In genomic region chr1:156859523-156860112, GRCh38 we compare ENCODE assay signal across 8 cellular contexts. TPM values are rescaled to one million over a fixed set of nuclear protein-coding genes. Genes with fewer than 3 reads are reported as not detected.
DNase-seq lines count a peak whose midpoint lies in the region; ATAC-seq and TF ChIP-seq lines count a peak whose summit lies in the region.

No MANE protein-coding gene starts in this region.

- peaks cover 93% of the 10 kb centered on the region for H3K27me3 ChIP-seq in HUES64 (ENCODE audit: insufficient read depth, low read length)

- H3K4me3 ChIP-seq in HUES64 (ENCODE audit: low read length): peak overlapping the region; percentile 56
- peak overlapping the region; percentile 55 for H3K4me3 ChIP-seq in iPS-18c (ENCODE audit: insufficient read depth, low read depth, low read length)

- TF ChIP-seq CTCF in Calu3 (IDR thresholded peaks at IDR 0.05; ENCODE audit: unreplicated experiment): no peak

- H3K36me3 ChIP-seq in HUES64 (ENCODE audit: insufficient read depth, low read length): no peaks in the 10 kb centered on the region

- no peak for ATAC-seq in activated naive CD8-positive, alpha-beta T cell treated with anti-CD3 and anti-CD28 coated beads, Interleukin-2, amount 50 U/mL, for 24 hours
- ATAC-seq in stimulated activated naive B cell treated with anti-CD40 and anti-IgM and Interleukin-4, amounts not matched to agents 10 μg/mL and 1 μg/mL and 100 μg/mL, for 72 hours (replicated peaks): peak; percentile 14 to 44
- ATAC-seq in GM21515 (IDR thresholded peaks at IDR 0.05; ENCODE audit: unreplicated experiment) (no peak), GM18867 (IDR thresholded peaks at IDR 0.05; ENCODE audit: unreplicated experiment) (no peak)

- peaks cover 5% of the 10 kb centered on the region; the same call in 1 of the 2 replicates for H3K4me1 ChIP-seq in HUES64 (ENCODE audit: insufficient read depth, low read length)

- H3K9me3 Mint-ChIP-seq in Calu3 (ENCODE audit: low read depth, unreplicated experiment): no peaks in the 10 kb centered on the region
- H3K9me3 Mint-ChIP-seq in activated naive CD8-positive, alpha-beta T cell treated with anti-CD3 and anti-CD28 coated beads, Interleukin-2, amount 50 U/mL, for 24 hours: no peaks in the 10 kb centered on the region
- no peaks in the 10 kb centered on the region for H3K9me3 Mint-ChIP-seq in stimulated activated naive B cell treated with anti-CD40 and anti-IgM and Interleukin-4, amounts not matched to agents 10 μg/mL and 1 μg/mL and 100 μg/mL, for 72 hours

- H3K9ac ChIP-seq in HUES64 (ENCODE audit: low read depth, low read length): no peak overlapping the region; the same call in 1 of the 2 replicates

- no peaks in the 10 kb centered on the region for H3K36me3 Mint-ChIP-seq in Calu3 (ENCODE audit: insufficient read depth, unreplicated experiment)
- no peaks in the 10 kb centered on the region for H3K36me3 Mint-ChIP-seq in activated naive CD8-positive, alpha-beta T cell treated with anti-CD3 and anti-CD28 coated beads, Interleukin-2, amount 50 U/mL, for 24 hours (ENCODE audit: low read depth)
- no peaks in the 10 kb centered on the region for H3K36me3 Mint-ChIP-seq in stimulated activated naive B cell treated with anti-CD40 and anti-IgM and Interleukin-4, amounts not matched to agents 10 μg/mL and 1 μg/mL and 100 μg/mL, for 72 hours

- H3K4me3 Mint-ChIP-seq in Calu3 (ENCODE audit: low read depth, unreplicated experiment): peak overlapping the region; percentile 58
- peak overlapping the region; percentile 77 for H3K4me3 Mint-ChIP-seq in activated naive CD8-positive, alpha-beta T cell treated with anti-CD3 and anti-CD28 coated beads, Interleukin-2, amount 50 U/mL, for 24 hours
- peak overlapping the region; percentile 77 to 78 for H3K4me3 Mint-ChIP-seq in stimulated activated naive B cell treated with anti-CD40 and anti-IgM and Interleukin-4, amounts not matched to agents 10 μg/mL and 1 μg/mL and 100 μg/mL, for 72 hours

- intact Hi-C loops in Calu3 (cut with micrococcal nuclease; ENCODE audit: unreplicated experiment): loop anchor here (1.0 to 10.0 kb wide), 3 partner anchors 62 to 175 kb away; no protein-coding TSS in a partner anchor

- 3% methylated on average over 33 of the region's 33 CpGs for WGBS in HUES64

- CTCF ChIA-PET in Calu3 (lab: Charles Lee): interaction anchor here (0.6 to 3.3 kb wide), 17 partner anchors 12 to 235 kb away, joined by 3 to 49 read pairs (median 5); partner anchors contain the start of genes CRABP2, ISG20L2 and METTL25B

- no peak overlapping the region for H3K27ac Mint-ChIP-seq in Calu3 (ENCODE audit: unreplicated experiment)
- H3K27ac Mint-ChIP-seq in activated naive CD8-positive, alpha-beta T cell treated with anti-CD3 and anti-CD28 coated beads, Interleukin-2, amount 50 U/mL, for 24 hours: no peak overlapping the region
- H3K27ac Mint-ChIP-seq in stimulated activated naive B cell treated with anti-CD40 and anti-IgM and Interleukin-4, amounts not matched to agents 10 μg/mL and 1 μg/mL and 100 μg/mL, for 72 hours: no peak overlapping the region

- peaks cover 28% of the 10 kb centered on the region for H3K4me1 Mint-ChIP-seq in Calu3 (ENCODE audit: low read depth, unreplicated experiment)
- peaks cover 47% of the 10 kb centered on the region for H3K4me1 Mint-ChIP-seq in activated naive CD8-positive, alpha-beta T cell treated with anti-CD3 and anti-CD28 coated beads, Interleukin-2, amount 50 U/mL, for 24 hours
- peaks cover 10 to 19% of the 10 kb centered on the region in 2 donors for H3K4me1 Mint-ChIP-seq in stimulated activated naive B cell treated with anti-CD40 and anti-IgM and Interleukin-4, amounts not matched to agents 10 μg/mL and 1 μg/mL and 100 μg/mL, for 72 hours

- no TSS peak for BruUV-seq in Calu3 (replicated peaks; lab: Mats Ljungman, UMichigan)

- peaks cover 96% of the 10 kb centered on the region for H3K27me3 Mint-ChIP-seq in Calu3 (ENCODE audit: unreplicated experiment)
- H3K27me3 Mint-ChIP-seq in activated naive CD8-positive, alpha-beta T cell treated with anti-CD3 and anti-CD28 coated beads, Interleukin-2, amount 50 U/mL, for 24 hours: peaks cover 59% of the 10 kb centered on the region
- H3K27me3 Mint-ChIP-seq in stimulated activated naive B cell treated with anti-CD40 and anti-IgM and Interleukin-4, amounts not matched to agents 10 μg/mL and 1 μg/mL and 100 μg/mL, for 72 hours: peaks cover 65 to 76% of the 10 kb centered on the region in 2 donors

- no peak overlapping the region for H3K27ac ChIP-seq in HUES64 (ENCODE audit: low read depth, low read length)

- DNase-seq in Calu3 (peak; percentile 21), NCI-H2081 (lab: John Stamatoyannopoulos, UW) (no peak)
- peak; percentile 38 for DNase-seq in activated naive CD8-positive, alpha-beta T cell treated with anti-CD3 and anti-CD28 coated beads, Interleukin-2, amount 50 U/mL, for 24 hours
- DNase-seq in stimulated activated naive B cell treated with anti-CD40 and anti-IgM and Interleukin-4, amounts not matched to agents 10 μg/mL and 1 μg/mL and 100 μg/mL, for 72 hours: no peak

- H3K9me3 ChIP-seq in HUES64 (ENCODE audit: insufficient read depth, low read depth, low read length) (no peaks in the 10 kb centered on the region), iPS-18c (ENCODE audit: control insufficient read depth, insufficient read depth, low read length) (no peaks in the 10 kb centered on the region)

RNA-seq across cellular contexts. Expression of gene INSRR, which starts 0.7 kb away (rescaled TPM):
- not detected in 2 replicates for total RNA-seq in Calu3 (2022)
- not detected for polyA plus RNA-seq in HUES64 (2013, experiment 1 of 2)
- not detected for polyA plus RNA-seq in HUES64 (2013, experiment 2 of 2)

RNA-seq across cellular contexts. Expression of gene NTRK1, which starts 1.0 kb away (rescaled TPM):
- total RNA-seq in Calu3 (2022): not detected in 2 replicates
- polyA plus RNA-seq in HUES64 (2013, experiment 1 of 2): 0.30 TPM
- 0.25 TPM for polyA plus RNA-seq in HUES64 (2013, experiment 2 of 2)

RNA-seq across cellular contexts. Expression of gene PEAR1, which starts 33.9 kb away (rescaled TPM):
- 3.0 and 3.2 TPM in 2 replicates for total RNA-seq in Calu3 (2022)
- polyA plus RNA-seq in HUES64 (2013, experiment 1 of 2): 1.4 TPM
- 1.0 TPM for polyA plus RNA-seq in HUES64 (2013, experiment 2 of 2)

RNA-seq across cellular contexts. Expression of gene SH2D2A, which starts 43.0 kb away (rescaled TPM):
- total RNA-seq in Calu3 (2022): 2.9 and 3.1 TPM in 2 replicates
- 2.6 TPM for polyA plus RNA-seq in HUES64 (2013, experiment 1 of 2)
- 4.1 TPM for polyA plus RNA-seq in HUES64 (2013, experiment 2 of 2)

Comparison
In these comparisons a context has a peak if more than half of its experiments do, and no peak if none do; other contexts are left out.
1. DNase-seq: peak in Calu3 (single experiment) and activated naive CD8-positive, alpha-beta T cell treated with anti-CD3 and anti-CD28 coated beads, Interleukin-2, amount 50 U/mL, for 24 hours (single experiment); none in stimulated activated naive B cell treated with anti-CD40 and anti-IgM and Interleukin-4, amounts not matched to agents 10 μg/mL and 1 μg/mL and 100 μg/mL, for 72 hours (single experiment) and NCI-H2081 (0 of 2).
2. ATAC-seq: peak in stimulated activated naive B cell treated with anti-CD40 and anti-IgM and Interleukin-4, amounts not matched to agents 10 μg/mL and 1 μg/mL and 100 μg/mL, for 72 hours (2 of 2); none in activated naive CD8-positive, alpha-beta T cell treated with anti-CD3 and anti-CD28 coated beads, Interleukin-2, amount 50 U/mL, for 24 hours (single experiment), GM21515 (single experiment) and GM18867 (single experiment).
3. Peak in every context shown above with its lines, with median percentiles within 50 percentile points of each other: H3K4me3 Mint-ChIP-seq.